9 cellular contexts compared by ENCODE assay signal in the genomic region with DNA sequence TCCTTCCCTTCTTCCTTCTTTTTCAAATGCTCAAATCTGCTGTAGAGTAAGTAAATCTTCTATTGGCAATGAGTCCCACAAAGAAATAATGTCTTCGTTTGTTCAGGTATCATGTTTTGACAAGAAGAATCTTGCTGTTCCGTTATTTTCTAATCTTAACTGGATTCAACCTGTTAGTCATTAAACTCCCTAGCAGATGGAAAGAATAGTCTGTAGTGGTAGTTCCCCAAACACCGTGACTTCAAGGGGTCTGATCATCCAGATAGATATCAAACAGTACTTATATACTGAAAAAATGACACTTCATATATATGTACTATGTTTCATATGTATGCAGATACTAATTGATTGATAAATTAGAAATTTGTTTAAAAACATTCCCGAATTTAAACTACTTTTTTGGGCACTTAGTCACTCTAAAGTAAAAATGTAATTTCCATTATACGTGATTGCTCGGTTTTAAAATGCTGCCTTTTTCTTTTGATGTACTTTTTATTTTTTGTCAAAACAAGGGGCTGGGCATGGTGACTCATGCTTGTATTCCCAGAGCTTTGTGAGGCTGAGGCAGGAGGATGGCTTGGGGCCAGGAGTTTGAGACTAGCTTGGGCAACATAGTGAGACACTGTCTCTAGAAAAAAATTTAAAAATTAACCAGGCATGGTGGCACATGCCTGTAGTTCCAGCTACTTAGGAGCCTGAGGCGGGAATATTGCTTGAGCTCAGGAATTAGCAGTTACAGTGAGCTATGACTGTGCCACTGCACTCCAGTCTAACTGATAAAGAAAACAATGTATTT.
A peak's percentile ranks its signal among the peaks of the same experiment; 100 is the strongest.
DNase-seq lines count a peak whose midpoint lies in the region; TF ChIP-seq lines count a peak whose summit lies in the region.
"Had no signal": no experiment of that assay in that cellular context is flagged by ENCODE, and none has a peak within 500 bp of the region (broad histone marks: within the 10 kb centered on the region; RNA-seq: fewer than 3 reads in every experiment).

No MANE protein-coding gene starts in this region.

- H3K27me3 ChIP-seq in right atrium auricular region (no peaks in the 10 kb centered on the region), Caco-2 (replicated peaks; ENCODE audit: control insufficient read depth, insufficient read depth, low read length) (no peaks in the 10 kb centered on the region), dorsolateral prefrontal cortex (peaks cover 0 to 1% (median 0%) of the 10 kb centered on the region in 45 donors)

- H3K36me3 Mint-ChIP-seq in Caco-2 (ENCODE audit: insufficient read depth, unreplicated experiment) = no peaks in the 10 kb centered on the region

- POLR2A ChIA-PET in Caco-2 (lab: Charles Lee) = no interaction called here

- DNase-seq in HS-27A (ENCODE audit: low read depth) = peak; percentile 98
- DNase-seq in amniotic epithelial cell (ENCODE audit: low read depth) = peak; percentile 86
- peak; percentile 94 for DNase-seq in right atrium auricular region (ENCODE audit: low spot score)
- DNase-seq in stromal cell of bone marrow (ENCODE audit: low read depth) = peak; percentile 88
- no peak for DNase-seq in Caco-2
- DNase-seq in medulla oblongata (ENCODE audit: extremely low spot score) = no peak
- no peak for DNase-seq in activated T-cell treated with anti-CD3 and anti-CD28 coated beads for 4 hours
- DNase-seq in dorsolateral prefrontal cortex = no peak
- DNase-seq: activated CD4-positive, CD25-positive, alpha-beta regulatory T cell had no signal

- no peak overlapping the region for H3K27ac Mint-ChIP-seq in Caco-2 (ENCODE audit: unreplicated experiment)

- H3K9me3 ChIP-seq in right atrium auricular region (no peaks in the 10 kb centered on the region), Caco-2 (no peaks in the 10 kb centered on the region)

- no peaks in the 10 kb centered on the region for H3K36me3 ChIP-seq in right atrium auricular region
- H3K36me3 ChIP-seq in Caco-2 (ENCODE audit: control insufficient read depth, insufficient read depth, low read length) = no peaks in the 10 kb centered on the region

- H3K4me3 ChIP-seq in right atrium auricular region (no peak overlapping the region), Caco-2 (ENCODE audit: low read depth, low read length) (no peak overlapping the region), dorsolateral prefrontal cortex (no peak overlapping the region)

- H3K9me3 Mint-ChIP-seq in Caco-2 (ENCODE audit: unreplicated experiment) = peaks cover 1% of the 10 kb centered on the region

- no peak for TF ChIP-seq CTCF in right atrium auricular region (IDR thresholded peaks at IDR 0.05)
- no peak for TF ChIP-seq CTCF in Caco-2 (IDR thresholded peaks at IDR 0.05; ENCODE audit: insufficient read depth in 1 of 2, low read depth in 1 of 2, low read length in 1 of 2, severe bottlenecking in 1 of 2, unreplicated experiment in 1 of 2)
- TF ChIP-seq CTCF in dorsolateral prefrontal cortex (IDR thresholded peaks at IDR 0.05 in 54 of 56, conservative IDR thresholded peaks at IDR 0.05 in 2 of 56; ENCODE audit: low read depth in 1 of 56, partially characterized antibody in 56 of 56) = no peak

- H3K27me3 Mint-ChIP-seq in Caco-2 (ENCODE audit: insufficient read depth, unreplicated experiment) = no peaks in the 10 kb centered on the region

- BruUV-seq in Caco-2 (replicated peaks; lab: Mats Ljungman, UMichigan) = no TSS peak

- CTCF ChIA-PET in Caco-2 (lab: Charles Lee) = no interaction called here

- peaks cover 30% of the 10 kb centered on the region for H3K4me1 Mint-ChIP-seq in Caco-2 (ENCODE audit: low read depth, unreplicated experiment)

- no peak overlapping the region for H3K4me3 Mint-ChIP-seq in Caco-2 (ENCODE audit: unreplicated experiment)

- H3K27ac ChIP-seq in right atrium auricular region (peak overlapping the region in 1 of 2 donors; percentile 47), dorsolateral prefrontal cortex (no peak overlapping the region)

- H3K4me1 ChIP-seq in right atrium auricular region = peaks cover 0 to 10% of the 10 kb centered on the region in 2 donors
- H3K4me1 ChIP-seq in Caco-2 = peaks cover 17% of the 10 kb centered on the region

- intact Hi-C loops in Caco-2 (cut with micrococcal nuclease; ENCODE audit: unreplicated experiment) (no loop called here), dorsolateral prefrontal cortex (cut with DNase I) (no loop called here)

Comparison
In these comparisons a context has a peak if more than half of its experiments do, and no peak if none do; other contexts are left out.
1. DNase-seq: peak in HS-27A (single experiment), amniotic epithelial cell (single experiment), right atrium auricular region (single experiment) and stromal cell of bone marrow (single experiment); none in Caco-2 (0 of 2), medulla oblongata (single experiment), activated T-cell treated with anti-CD3 and anti-CD28 coated beads for 4 hours (single experiment) and dorsolateral prefrontal cortex (0 of 10).